In genomic region chr1:150889650-150890416, GRCh38 we compare ENCODE assay signal across 17 cellular contexts. TPM values are rescaled to one million over a fixed set of nuclear protein-coding genes. Genes with fewer than 3 reads are reported as not detected.
DNase-seq lines count a peak whose midpoint lies in the region; ATAC-seq and TF ChIP-seq lines count a peak whose summit lies in the region.
"Had no signal": no experiment of that assay in that cellular context is flagged by ENCODE, and none has a peak within 500 bp of the region (broad histone marks: within the 10 kb centered on the region; RNA-seq: fewer than 3 reads in every experiment).

No MANE protein-coding gene starts in this region.

- DNase-seq in activated CD4-positive, alpha-beta T cell treated with anti-CD3 and anti-CD28 coated beads for 36 hours, result no peak
- no peak for DNase-seq in activated CD4-positive, alpha-beta T cell treated with anti-CD3 and anti-CD28 coated beads for 1 hour
- no peak for DNase-seq in OCI-LY7 (ENCODE audit: low spot score)
- no peak for DNase-seq in natural killer cell
- no peak for DNase-seq in type B pancreatic cell (ENCODE audit: extremely low spot score, unreplicated experiment)
- no peak for DNase-seq in NCI-H226
- DNase-seq in G401 (ENCODE audit: low spot score), result no peak
- DNase-seq: anterior cingulate cortex; head of caudate nucleus; left ventricle myocardium inferior; NCI-H774; occipital lobe; stimulated activated CD4-positive, alpha-beta T cell treated with anti-CD3 and anti-CD28 coated beads, Interleukin-1b, Interleukin-23, amount 100 ng/mL, for 48 hours; stimulated activated naive CD4-positive, alpha-beta T cell treated with Interleukin-2 at 50 U/mL for 16 hours had no signal

- H4K20me1 ChIP-seq in OCI-LY7 (ENCODE audit: insufficient read depth, low read length), result no peaks in the 10 kb centered on the region

- peak overlapping the region; percentile 61 for H3K27ac Mint-ChIP-seq in activated CD4-positive, alpha-beta T cell treated with anti-CD3 and anti-CD28 coated beads for 36 hours
- H3K27ac Mint-ChIP-seq in natural killer cell (peak overlapping the region in 1 of 2 donors; percentile 11), type B pancreatic cell (no peak overlapping the region)

- H3K27ac ChIP-seq in OCI-LY7 (ENCODE audit: low read depth, low read length, poor library complexity, severe bottlenecking), result no peak overlapping the region
- H3K27ac ChIP-seq: A549, left ventricle myocardium inferior, SJSA1 had no signal

- H3K27me3 Mint-ChIP-seq in activated CD4-positive, alpha-beta T cell treated with anti-CD3 and anti-CD28 coated beads for 36 hours, result no peaks in the 10 kb centered on the region
- H3K27me3 Mint-ChIP-seq in natural killer cell (ENCODE audit: low read depth in 2 of 2) (peaks cover 0 to 3% of the 10 kb centered on the region in 2 donors), type B pancreatic cell (peaks cover 6% of the 10 kb centered on the region)

- peaks cover 15% of the 10 kb centered on the region for H3K4me1 ChIP-seq in OCI-LY7 (ENCODE audit: insufficient read depth, low read length, poor library complexity, severe bottlenecking)
- H3K4me1 ChIP-seq: left ventricle myocardium inferior, SJSA1 had no signal

- TF ChIP-seq CTCF in OCI-LY7 (conservative IDR thresholded peaks at IDR 0.05; ENCODE audit: low read length) (no peak), natural killer cell (IDR thresholded peaks at IDR 0.05) (no peak), type B pancreatic cell (conservative IDR thresholded peaks at IDR 0.05) (no peak)

- H3K4me1 Mint-ChIP-seq in activated CD4-positive, alpha-beta T cell treated with anti-CD3 and anti-CD28 coated beads for 36 hours, result peaks cover 24% of the 10 kb centered on the region
- H3K4me1 Mint-ChIP-seq in natural killer cell (peaks cover 17 to 25% of the 10 kb centered on the region in 2 donors), type B pancreatic cell (ENCODE audit: unreplicated experiment) (peaks cover 9% of the 10 kb centered on the region)

- no peaks in the 10 kb centered on the region for H3K9me3 ChIP-seq in OCI-LY7 (ENCODE audit: low read length)
- H3K9me3 ChIP-seq: A549, left ventricle myocardium inferior, SJSA1 had no signal

- peak; percentile 93 for ATAC-seq in activated CD4-positive, alpha-beta T cell treated with anti-CD3 and anti-CD28 coated beads for 36 hours
- peak; percentile 66 for ATAC-seq in GM21390 (IDR thresholded peaks at IDR 0.05; ENCODE audit: unreplicated experiment)
- peak in 2 of 3 donors; percentile 44 to 76 for ATAC-seq in natural killer cell
- ATAC-seq: A549 had no signal

- peak overlapping the region; percentile 18 for H3K4me3 Mint-ChIP-seq in activated CD4-positive, alpha-beta T cell treated with anti-CD3 and anti-CD28 coated beads for 36 hours
- H3K4me3 Mint-ChIP-seq in natural killer cell (peak overlapping the region; percentile 63), type B pancreatic cell (no peak overlapping the region)

- H2AFZ ChIP-seq in OCI-LY7 (ENCODE audit: low read length), result peak overlapping the region; percentile 21; the same call in 1 of the 2 replicates

- no peaks in the 10 kb centered on the region for H3K36me3 ChIP-seq in OCI-LY7 (ENCODE audit: insufficient read depth, low read length)
- H3K36me3 ChIP-seq: left ventricle myocardium inferior, SJSA1 had no signal

- no TSS peak for BruUV-seq in OCI-LY7 (replicated peaks; lab: Mats Ljungman, UMichigan)

- no peaks in the 10 kb centered on the region for H3K79me2 ChIP-seq in OCI-LY7 (ENCODE audit: insufficient read depth, low read depth, low read length)

- intact Hi-C loops in activated CD4-positive, alpha-beta T cell treated with anti-CD3 and anti-CD28 coated beads for 36 hours (cut with DNase I, micrococcal nuclease), result no loop called here
- intact Hi-C loops in OCI-LY7 (cut with micrococcal nuclease; ENCODE audit: unreplicated experiment) (no loop called here), natural killer cell (cut with micrococcal nuclease) (no loop called here)

- H3K9me2 ChIP-seq in OCI-LY7 (ENCODE audit: insufficient read depth, low read length), result no peaks in the 10 kb centered on the region

- H3K4me2 ChIP-seq in OCI-LY7 (ENCODE audit: low read length), result peak overlapping the region; percentile 54
- H3K4me2 ChIP-seq: A549 had no signal

- no peak overlapping the region for H3K4me3 ChIP-seq in OCI-LY7 (ENCODE audit: low read depth, low read length, poor library complexity, severe bottlenecking)
- H3K4me3 ChIP-seq: A549, left ventricle myocardium inferior, SJSA1 had no signal

- POLR2A ChIA-PET in activated CD4-positive, alpha-beta T cell treated with anti-CD3 and anti-CD28 coated beads for 36 hours (lab: Charles Lee), result interaction anchor here (1.2 kb wide), 1 partner anchor 33 kb away, joined by 6 read pairs; no protein-coding TSS in a partner anchor
- POLR2A ChIA-PET in OCI-LY7 (lab: Charles Lee), result interaction anchor here (0.7 to 1.9 kb wide), 3 partner anchors 11 to 37 kb away, joined by 4 to 6 read pairs (median 4); partner anchors contain the start of gene SETDB1

- in situ Hi-C loops in G401 (cut with HindIII; ENCODE audit: low sequenced_read_pairs), result no loop called here

- H3K36me3 Mint-ChIP-seq in activated CD4-positive, alpha-beta T cell treated with anti-CD3 and anti-CD28 coated beads for 36 hours (ENCODE audit: low read depth), result no peaks in the 10 kb centered on the region
- H3K36me3 Mint-ChIP-seq in natural killer cell (no peaks in the 10 kb centered on the region), type B pancreatic cell (no peaks in the 10 kb centered on the region)

- CTCF ChIA-PET in activated CD4-positive, alpha-beta T cell treated with anti-CD3 and anti-CD28 coated beads for 36 hours (lab: Charles Lee), result interaction anchor here (0.7 to 1.8 kb wide), 5 partner anchors 11 to 117 kb away, joined by 3 to 6 read pairs (median 4); partner anchors contain the start of gene MINDY1
- CTCF ChIA-PET in OCI-LY7 (lab: Charles Lee; ENCODE audit: unreplicated experiment), result interaction anchor here (0.6 to 0.7 kb wide), 2 partner anchors 13 to 33 kb away, joined by 3 to 4 read pairs; partner anchors contain the start of gene ARNT

- no peaks in the 10 kb centered on the region for H3K9me3 Mint-ChIP-seq in activated CD4-positive, alpha-beta T cell treated with anti-CD3 and anti-CD28 coated beads for 36 hours (ENCODE audit: low read depth)
- H3K9me3 Mint-ChIP-seq in natural killer cell (no peaks in the 10 kb centered on the region), type B pancreatic cell (no peaks in the 10 kb centered on the region)

RNA-seq across cellular contexts. Expression of gene CTXND2, which starts 2.9 kb away (rescaled TPM):
- total RNA-seq in activated CD4-positive, alpha-beta T cell treated with anti-CD3 and anti-CD28 coated beads for 36 hours, result not detected
- total RNA-seq in OCI-LY7 (2014; rRNA removed; shearing (Covaris generic)), result not detected in 2 replicates
- total RNA-seq in OCI-LY7 (2022), result not detected in 2 replicates
- total RNA-seq in natural killer cell, result not detected
- not detected in 2 replicates for total RNA-seq in type B pancreatic cell (ENCODE audit: low replicate concordance)
- total RNA-seq in G401 (2014; rRNA removed; shearing (Covaris generic)), result not detected in 2 replicates
- total RNA-seq: left ventricle myocardium inferior, occipital lobe, SJSA1 had no signal

RNA-seq across cellular contexts. Expression of gene ARNT, which starts 13.4 kb away (rescaled TPM):
- total RNA-seq in activated CD4-positive, alpha-beta T cell treated with anti-CD3 and anti-CD28 coated beads for 36 hours, result 10 to 100 TPM; 30.4 to 35.6 TPM
- 14.1 and 21.9 TPM in 2 replicates for total RNA-seq in OCI-LY7 (2014; rRNA removed; shearing (Covaris generic))
- total RNA-seq in OCI-LY7 (2022) (29.7 and 32.6 TPM in 2 replicates), natural killer cell (10 to 100 TPM; 34.0 to 41.4 (median 38.2) TPM), type B pancreatic cell (ENCODE audit: low replicate concordance) (30.1 and 36.1 TPM in 2 replicates)
- total RNA-seq in G401 (2014; rRNA removed; shearing (Covaris generic)), result 16.7 and 24.9 TPM in 2 replicates

RNA-seq across cellular contexts. Expression of gene SETDB1, which starts 36.3 kb away (rescaled TPM):
- 10 to 100 TPM; 48.8 to 52.7 TPM for total RNA-seq in activated CD4-positive, alpha-beta T cell treated with anti-CD3 and anti-CD28 coated beads for 36 hours
- total RNA-seq in OCI-LY7 (2014; rRNA removed; shearing (Covaris generic)), result 42.3 and 66.8 TPM in 2 replicates
- total RNA-seq in OCI-LY7 (2022), result 73.6 and 81.1 TPM in 2 replicates
- 10 to 100 TPM; 64.6 to 74.3 (median 70.5) TPM for total RNA-seq in natural killer cell
- total RNA-seq in type B pancreatic cell (ENCODE audit: low replicate concordance), result 53.5 and 73.8 TPM in 2 replicates
- total RNA-seq in G401 (2014; rRNA removed; shearing (Covaris generic)), result 28.2 and 33.5 TPM in 2 replicates
